In genomic region chr9:120892748-120893584, GRCh38 we compare ENCODE assay signal across 8 cellular contexts. TPM values are rescaled to one million over a fixed set of nuclear protein-coding genes. Genes with fewer than 3 reads are reported as not detected.
A peak's percentile ranks its signal among the peaks of the same experiment; 100 is the strongest.
DNase-seq lines count a peak whose midpoint lies in the region; ATAC-seq, FAIRE-seq and TF ChIP-seq lines count a peak whose summit lies in the region.

No MANE protein-coding gene starts in this region.

- no peaks in the 10 kb centered on the region for H3K9me3 Mint-ChIP-seq in activated CD8-positive, alpha-beta T cell treated with anti-CD3 and anti-CD28 coated beads, Interleukin-2, amount 10 ng/mL, durations not matched to agents 7 days and 5 days (ENCODE audit: insufficient read depth)

- no peak for TF ChIP-seq CTCF in foreskin fibroblast (IDR thresholded peaks at IDR 0.05; ENCODE audit: low read depth, low read length)

- H3K4me3 Mint-ChIP-seq in activated CD8-positive, alpha-beta T cell treated with anti-CD3 and anti-CD28 coated beads, Interleukin-2, amount 10 ng/mL, durations not matched to agents 7 days and 5 days: peak overlapping the region; percentile 70

- H3K36me3 Mint-ChIP-seq in activated CD8-positive, alpha-beta T cell treated with anti-CD3 and anti-CD28 coated beads, Interleukin-2, amount 10 ng/mL, durations not matched to agents 7 days and 5 days (ENCODE audit: low read depth): peaks cover 28% of the 10 kb centered on the region

- H3K27ac Mint-ChIP-seq in activated CD8-positive, alpha-beta T cell treated with anti-CD3 and anti-CD28 coated beads, Interleukin-2, amount 10 ng/mL, durations not matched to agents 7 days and 5 days: peak overlapping the region; percentile 95

- H3K4me1 Mint-ChIP-seq in activated CD8-positive, alpha-beta T cell treated with anti-CD3 and anti-CD28 coated beads, Interleukin-2, amount 10 ng/mL, durations not matched to agents 7 days and 5 days (ENCODE audit: low read depth): peaks cover 90% of the 10 kb centered on the region

- ATAC-seq in HG02970 (IDR thresholded peaks at IDR 0.05; ENCODE audit: low FRiP score, unreplicated experiment): peak; percentile 50
- peak; percentile 65 for ATAC-seq in activated CD8-positive, alpha-beta T cell treated with anti-CD3 and anti-CD28 coated beads, Interleukin-2, amount 10 ng/mL, durations not matched to agents 7 days and 5 days

- CTCF ChIA-PET in activated CD8-positive, alpha-beta T cell treated with anti-CD3 and anti-CD28 coated beads, Interleukin-2, amount 10 ng/mL, durations not matched to agents 7 days and 5 days (lab: Charles Lee): interaction anchor here (0.7 to 5.3 kb wide), 10 partner anchors 9 to 307 kb away, joined by 3 to 54 read pairs (median 13); no protein-coding TSS in a partner anchor

- no peaks in the 10 kb centered on the region for H3K27me3 Mint-ChIP-seq in activated CD8-positive, alpha-beta T cell treated with anti-CD3 and anti-CD28 coated beads, Interleukin-2, amount 10 ng/mL, durations not matched to agents 7 days and 5 days (ENCODE audit: low read depth)

- no peak for FAIRE-seq in urothelium cell line (lab: Jason Lieb, UNC)

- no peak overlapping the region for H3K4me3 ChIP-seq in foreskin fibroblast (ENCODE audit: low read depth in 1 of 2, low read length in 2 of 2)

- POLR2A ChIA-PET in activated CD8-positive, alpha-beta T cell treated with anti-CD3 and anti-CD28 coated beads, Interleukin-2, amount 10 ng/mL, durations not matched to agents 7 days and 5 days (lab: Charles Lee): interaction anchor here (0.6 to 13.1 kb wide), 11 partner anchors 9 to 229 kb away, joined by 3 to 306 read pairs (median 14); partner anchors contain the start of genes FBXW2, PHF19 and TRAF1

- DNase-seq in activated gamma-delta T cell treated with Interleukin-2 at 50 U/mL for 16 hours (peak; percentile 66), activated gamma-delta T cell (lab: John Stamatoyannopoulos, UW) (no peak), NCI-H2107 (lab: John Stamatoyannopoulos, UW) (peak; percentile 46), foreskin fibroblast (peak; percentile 82 to 88), urothelium cell line (ENCODE audit: low spot score) (peak; percentile 82), cerebellar nuclear complex (lab: John Stamatoyannopoulos, UW) (no peak)
- peak; percentile 80 for DNase-seq in activated CD8-positive, alpha-beta T cell treated with anti-CD3 and anti-CD28 coated beads, Interleukin-2, amount 10 ng/mL, durations not matched to agents 7 days and 5 days

RNA-seq across cellular contexts. Expression of gene PHF19, which starts 16.0 kb away (rescaled TPM):
- 100 to 1,000 TPM; 273 to 290 TPM for total RNA-seq in activated CD8-positive, alpha-beta T cell treated with anti-CD3 and anti-CD28 coated beads, Interleukin-2, amount 10 ng/mL, durations not matched to agents 7 days and 5 days

RNA-seq across cellular contexts. Expression of gene TRAF1, which starts 33.6 kb away (rescaled TPM):
- total RNA-seq in activated CD8-positive, alpha-beta T cell treated with anti-CD3 and anti-CD28 coated beads, Interleukin-2, amount 10 ng/mL, durations not matched to agents 7 days and 5 days: 10 to 100 TPM; 51.6 to 52.9 TPM

RNA-seq across cellular contexts. Expression of gene PSMD5, which starts 50.2 kb away (rescaled TPM):
- total RNA-seq in activated CD8-positive, alpha-beta T cell treated with anti-CD3 and anti-CD28 coated beads, Interleukin-2, amount 10 ng/mL, durations not matched to agents 7 days and 5 days: 10 to 100 TPM; 47.9 to 50.7 TPM

Comparison
In these comparisons a context has a peak if more than half of its experiments do, and no peak if none do; other contexts are left out.
1. DNase-seq: peak in activated gamma-delta T cell treated with Interleukin-2 at 50 U/mL for 16 hours (single experiment), NCI-H2107 (single experiment), activated CD8-positive, alpha-beta T cell treated with anti-CD3 and anti-CD28 coated beads, Interleukin-2, amount 10 ng/mL, durations not matched to agents 7 days and 5 days (single experiment), foreskin fibroblast (2 of 2) and urothelium cell line (single experiment); none in activated gamma-delta T cell (single experiment) and cerebellar nuclear complex (0 of 2).